Comparison of ENCODE assay signal across 26 cellular contexts in the genomic region with DNA sequence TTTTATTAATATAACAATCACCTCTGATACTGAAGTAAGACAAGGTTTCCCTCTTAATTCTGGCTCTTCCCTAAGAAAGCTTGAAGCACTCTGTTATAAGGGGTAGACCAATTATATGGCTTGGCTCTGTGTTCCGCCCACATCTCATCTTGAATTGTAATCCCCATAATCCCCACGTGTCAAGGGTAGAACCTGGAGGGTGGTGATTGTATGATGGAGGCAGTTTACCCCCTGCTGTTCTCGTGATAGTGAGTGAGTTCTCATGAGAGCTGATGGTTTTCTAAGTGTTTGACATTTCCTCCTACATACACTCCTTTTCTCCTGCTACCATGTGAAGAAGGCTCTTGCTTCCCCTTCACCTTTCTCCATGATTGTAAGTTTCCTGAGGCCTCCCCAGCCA.
"Had no signal": no experiment of that assay in that cellular context is flagged by ENCODE, and none has a peak within 500 bp of the region (broad histone marks: within the 10 kb centered on the region; RNA-seq: fewer than 3 reads in every experiment).

No MANE protein-coding gene starts in this region.

- DNase-seq: hippocampal formation; immature natural killer cell; kidney; left colon; left lung; lower lobe of right lung; mammary epithelial cell; mesenchymal stem cell; naive B cell; natural killer cell; nephron progenitor cell; ovary; right lobe of liver; stimulated activated CD4-positive, alpha-beta T cell treated with anti-CD3 and anti-CD28 coated beads, Interleukin-1b, Interleukin-23, amount 100 ng/mL, for 48 hours; stimulated activated CD4-positive, alpha-beta T cell treated with anti-CD3 and anti-CD28 coated beads, Interleukin-2, amount 100 ng/mL, for 48 hours; stimulated activated CD4-positive, alpha-beta T cell treated with anti-CD3 and anti-CD28 coated beads, Interleukin-4, amount 100 ng/mL, for 4 hours; stimulated activated CD8-positive, alpha-beta memory T cell treated with anti-CD3 and anti-CD28 coated beads, Interleukin-4, amount 100 ng/mL, for 48 hours; stimulated activated naive B cell treated with anti-CD40 and anti-IgM and Interleukin-4, amounts not matched to agents 10 μg/mL and 1 μg/mL and 100 μg/mL, for 72 hours; stimulated activated naive CD8-positive, alpha-beta T cell treated with anti-CD3 and anti-CD28 coated beads, Interleukin-15, Interleukin-2, amounts not matched to agents 100 U/mL and 50 U/mL, for 24 hours; tibial artery; trophoblast cell; upper lobe of right lung had no signal

- H3K36me3 ChIP-seq: left lung, lower lobe of right lung, ovary, right atrium auricular region, right lobe of liver, suprapubic skin, thoracic aorta, tibial artery, upper lobe of right lung had no signal

- H3K27me3 ChIP-seq: left lung, ovary, right atrium auricular region, right lobe of liver, suprapubic skin, tibial artery, upper lobe of right lung had no signal

- H3K4me1 ChIP-seq: left lung, lower lobe of right lung, right atrium auricular region, right lobe of liver, tibial artery, upper lobe of right lung had no signal

- ATAC-seq: left colon; left lung; lower lobe of right lung; natural killer cell; right lobe of liver; stimulated activated naive B cell treated with anti-CD40 and anti-IgM and Interleukin-4, amounts not matched to agents 10 μg/mL and 1 μg/mL and 100 μg/mL, for 72 hours; stimulated activated naive CD8-positive, alpha-beta T cell treated with anti-CD3 and anti-CD28 coated beads, Interleukin-15, Interleukin-2, amounts not matched to agents 100 U/mL and 50 U/mL, for 24 hours; upper lobe of right lung had no signal

- H3K4me3 ChIP-seq: left lung, lower lobe of right lung, ovary, right atrium auricular region, right lobe of liver, smooth muscle cell, suprapubic skin, thoracic aorta, tibial artery, upper lobe of right lung had no signal

- H3K4me2 ChIP-seq: smooth muscle cell had no signal

- H3K9me3 ChIP-seq: left lung, lower lobe of right lung, ovary, right atrium auricular region, right lobe of liver, suprapubic skin, thoracic aorta, tibial artery, upper lobe of right lung had no signal

- H3K27ac ChIP-seq: left lung, lower lobe of right lung, ovary, right atrium auricular region, right lobe of liver, suprapubic skin, thoracic aorta, tibial artery, upper lobe of right lung had no signal
